ENCODE assay signal across 20 cellular contexts in the genomic region with DNA sequence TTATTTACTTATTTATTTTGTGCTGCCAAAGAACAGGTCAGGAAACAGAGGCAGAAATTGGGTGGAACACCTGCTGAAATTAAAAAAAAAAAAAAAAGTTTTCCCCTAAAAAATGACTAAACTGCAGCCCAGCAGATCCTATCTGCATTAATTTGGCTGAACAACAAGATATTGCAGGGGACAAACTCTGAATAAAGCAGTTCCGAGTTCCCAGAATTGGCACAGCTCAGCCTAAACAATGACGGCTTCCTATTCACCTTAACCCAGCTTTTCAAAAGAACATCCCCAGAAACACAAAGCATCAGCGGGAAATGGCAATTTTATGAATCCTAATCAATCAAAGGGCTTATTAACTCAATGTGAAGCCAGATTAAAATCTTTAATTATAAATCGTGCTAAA.
"Had no signal": no experiment of that assay in that cellular context is flagged by ENCODE, and none has a peak within 500 bp of the region (broad histone marks: within the 10 kb centered on the region; RNA-seq: fewer than 3 reads in every experiment).

No MANE protein-coding gene starts in this region.

- H3K27ac Mint-ChIP-seq: activated CD4-positive, alpha-beta T cell treated with anti-CD3 and anti-CD28 coated beads, Interleukin-2, amount 10 ng/mL, durations not matched to agents 7 days and 5 days; activated CD8-positive, alpha-beta memory T cell treated with anti-CD3 and anti-CD28 coated beads, Interleukin-2, amount 10 ng/mL, durations not matched to agents 7 days and 5 days; activated CD8-positive, alpha-beta T cell treated with anti-CD3 and anti-CD28 coated beads for 36 hours; activated naive CD4-positive, alpha-beta T cell treated with anti-CD3 and anti-CD28 coated beads, Interleukin-2, amount 10 ng/mL, durations not matched to agents 7 days and 5 days; T-helper 2 cell treated with Interferon-gamma antibody and Interleukin-4, amounts not matched to agents 5 μg/mL and 100 μg/mL, for 36 hours had no signal

- H3K4me1 Mint-ChIP-seq: activated CD4-positive, alpha-beta T cell treated with anti-CD3 and anti-CD28 coated beads, Interleukin-2, amount 10 ng/mL, durations not matched to agents 7 days and 5 days; activated CD8-positive, alpha-beta memory T cell treated with anti-CD3 and anti-CD28 coated beads, Interleukin-2, amount 10 ng/mL, durations not matched to agents 7 days and 5 days; activated naive CD4-positive, alpha-beta T cell treated with anti-CD3 and anti-CD28 coated beads, Interleukin-2, amount 10 ng/mL, durations not matched to agents 7 days and 5 days had no signal

- H3K4me3 Mint-ChIP-seq: activated CD4-positive, alpha-beta T cell treated with anti-CD3 and anti-CD28 coated beads, Interleukin-2, amount 10 ng/mL, durations not matched to agents 7 days and 5 days; activated CD8-positive, alpha-beta memory T cell treated with anti-CD3 and anti-CD28 coated beads, Interleukin-2, amount 10 ng/mL, durations not matched to agents 7 days and 5 days; activated CD8-positive, alpha-beta T cell treated with anti-CD3 and anti-CD28 coated beads for 36 hours; activated naive CD4-positive, alpha-beta T cell treated with anti-CD3 and anti-CD28 coated beads, Interleukin-2, amount 10 ng/mL, durations not matched to agents 7 days and 5 days; T-helper 2 cell treated with Interferon-gamma antibody and Interleukin-4, amounts not matched to agents 5 μg/mL and 100 μg/mL, for 36 hours had no signal

- ATAC-seq: activated CD8-positive, alpha-beta memory T cell treated with anti-CD3 and anti-CD28 coated beads, Interleukin-2, amount 10 ng/mL, durations not matched to agents 7 days and 5 days; activated CD8-positive, alpha-beta T cell treated with anti-CD3 and anti-CD28 coated beads for 36 hours; heart right ventricle; left cardiac atrium had no signal

- H3K36me3 Mint-ChIP-seq: activated CD8-positive, alpha-beta memory T cell treated with anti-CD3 and anti-CD28 coated beads, Interleukin-2, amount 10 ng/mL, durations not matched to agents 7 days and 5 days; activated naive CD4-positive, alpha-beta T cell treated with anti-CD3 and anti-CD28 coated beads, Interleukin-2, amount 10 ng/mL, durations not matched to agents 7 days and 5 days had no signal

- H3K27me3 ChIP-seq: upper lobe of left lung had no signal

- H3K4me3 ChIP-seq: esophagus squamous epithelium, heart right ventricle, spleen, thoracic aorta, upper lobe of left lung had no signal

- H3K27ac ChIP-seq: coronary artery, esophagus squamous epithelium, heart right ventricle, spleen, thoracic aorta, upper lobe of left lung, WERI-Rb-1 had no signal

- H3K9me3 ChIP-seq: esophagus squamous epithelium, heart right ventricle, spleen, thoracic aorta, upper lobe of left lung had no signal

- DNase-seq: activated CD4-positive, alpha-beta T cell treated with anti-CD3 and anti-CD28 coated beads, Interleukin-2, amount 10 ng/mL, durations not matched to agents 7 days and 5 days; activated CD4-positive, CD25-positive, alpha-beta regulatory T cell treated with anti-CD3 and anti-CD28 coated beads, Interleukin-2, amount 50 U/mL, for 72 hours; activated CD8-positive, alpha-beta memory T cell treated with anti-CD3 and anti-CD28 coated beads, Interleukin-2, amount 10 ng/mL, durations not matched to agents 7 days and 5 days; activated CD8-positive, alpha-beta T cell treated with anti-CD3 and anti-CD28 coated beads for 36 hours; activated effector memory CD4-positive, alpha-beta T cell treated with anti-CD3 and anti-CD28 coated beads, Interleukin-2, amount 50 U/mL, for 16 hours; activated naive CD4-positive, alpha-beta T cell treated with anti-CD3 and anti-CD28 coated beads, Interleukin-2, amount 10 ng/mL, durations not matched to agents 7 days and 5 days; activated T-cell treated with anti-CD3 and anti-CD28 coated beads for 4 hours; cerebellar nuclear complex; esophagus squamous epithelium; heart right ventricle; left cardiac atrium; spleen; stimulated activated CD4-positive, alpha-beta T cell treated with anti-CD3 and anti-CD28 coated beads, Interleukin-4, amount 100 ng/mL, for 1 hour; stimulated activated naive CD4-positive, alpha-beta T cell treated with Interleukin-2 at 50 U/mL for 16 hours; upper lobe of left lung; WERI-Rb-1 had no signal

- H3K9me3 Mint-ChIP-seq: activated CD4-positive, alpha-beta T cell treated with anti-CD3 and anti-CD28 coated beads, Interleukin-2, amount 10 ng/mL, durations not matched to agents 7 days and 5 days; activated CD8-positive, alpha-beta T cell treated with anti-CD3 and anti-CD28 coated beads for 36 hours; activated naive CD4-positive, alpha-beta T cell treated with anti-CD3 and anti-CD28 coated beads, Interleukin-2, amount 10 ng/mL, durations not matched to agents 7 days and 5 days; nephron progenitor cell; T-helper 2 cell treated with Interferon-gamma antibody and Interleukin-4, amounts not matched to agents 5 μg/mL and 100 μg/mL, for 36 hours had no signal

- H3K36me3 ChIP-seq: esophagus squamous epithelium, heart right ventricle, spleen, thoracic aorta, upper lobe of left lung, WERI-Rb-1 had no signal

- H3K4me1 ChIP-seq: heart right ventricle, spleen, upper lobe of left lung had no signal
